17 cellular contexts compared by ENCODE assay signal in the genomic region with DNA sequence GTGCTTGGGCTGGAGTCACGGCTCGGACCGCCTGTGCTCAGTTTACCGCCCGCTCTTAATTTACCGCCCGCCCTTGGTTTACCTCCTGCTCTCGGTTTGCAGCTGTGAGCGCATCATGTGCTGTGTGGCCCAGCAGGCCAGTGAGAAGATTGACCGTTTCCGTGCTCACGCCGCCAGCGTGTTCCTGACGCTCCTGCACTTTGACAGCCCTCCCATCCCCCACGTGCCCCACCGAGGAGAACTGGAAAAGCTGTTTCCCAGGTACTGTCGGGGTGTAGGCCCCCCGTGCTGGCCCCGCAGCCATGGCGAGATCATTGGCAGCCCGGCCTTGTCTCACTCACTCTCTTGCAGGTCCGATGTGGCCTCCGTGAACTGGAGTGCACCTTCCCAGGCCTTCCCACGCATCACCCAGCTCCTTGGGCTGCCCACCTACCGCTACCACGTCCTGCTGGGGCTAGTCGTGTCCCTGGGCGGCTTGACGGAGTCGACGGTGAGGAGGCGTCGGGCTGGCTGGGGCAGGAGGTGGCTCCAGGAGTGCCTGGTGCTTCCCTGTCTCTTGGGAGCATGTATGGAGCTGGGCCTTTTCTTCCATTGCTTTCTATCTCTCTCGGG.
A peak's percentile ranks its signal among the peaks of the same experiment; 100 is the strongest.
DNase-seq lines count a peak whose midpoint lies in the region; ATAC-seq, FAIRE-seq and TF ChIP-seq lines count a peak whose summit lies in the region.
"Had no signal": no experiment of that assay in that cellular context is flagged by ENCODE, and none has a peak within 500 bp of the region (broad histone marks: within the 10 kb centered on the region; RNA-seq: fewer than 3 reads in every experiment).

No MANE protein-coding gene starts in this region.

- no peaks in the 10 kb centered on the region for H3K36me3 Mint-ChIP-seq in natural killer cell treated with Interleukin-12 subunit alpha and Interleukin-12 subunit beta and Interleukin-15 and Interleukin-18, amount 100 ng/mL, for 72 hours
- peaks cover 5% of the 10 kb centered on the region for H3K36me3 Mint-ChIP-seq in natural killer cell

- no peak overlapping the region for H3K27ac ChIP-seq in HepG2 (ENCODE audit: extremely low read length, insufficient read depth, low read length)
- H3K27ac ChIP-seq in ovary, result no peak overlapping the region
- H3K27ac ChIP-seq in esophagus squamous epithelium, result no peak overlapping the region
- H3K27ac ChIP-seq: RWPE1 had no signal

- H3K4me2 ChIP-seq in HepG2 (ENCODE audit: low read depth, low read length), result no peak overlapping the region

- 98% methylated on average over 35 of the region's 35 CpGs for WGBS in HepG2 (ENCODE audit: low lambda C conversion rate)
- 93 to 95% (median 94%) methylated on average over 35 of the region's 35 CpGs for WGBS in ovary, 3 donors
- 95 to 97% methylated on average over 20 to 21 of the region's 35 CpGs for WGBS in esophagus squamous epithelium, 2 donors

- H4K20me1 ChIP-seq in HepG2 (ENCODE audit: insufficient read depth, low read length), result no peaks in the 10 kb centered on the region

- no peaks in the 10 kb centered on the region for H3K9me3 Mint-ChIP-seq in natural killer cell treated with Interleukin-12 subunit alpha and Interleukin-12 subunit beta and Interleukin-15 and Interleukin-18, amount 100 ng/mL, for 72 hours
- no peaks in the 10 kb centered on the region for H3K9me3 Mint-ChIP-seq in natural killer cell
- H3K9me3 Mint-ChIP-seq: CD8-positive, alpha-beta memory T cell; HFFc6 had no signal

- TF ChIP-seq EP300 in HepG2 (IDR thresholded peaks at IDR 0.05; ENCODE audit: low read depth in 2 of 2, low read length in 2 of 2), result no peak
- TF ChIP-seq EP300 in HepG2 (CRISPR knock-in tag; IDR thresholded peaks at IDR 0.05; ENCODE audit: borderline replicate concordance), result no peak
- TF ChIP-seq EP300 in ovary (IDR thresholded peaks at IDR 0.05), result no peak

- TF ChIP-seq POLR2A in HepG2 (IDR thresholded peaks at IDR 0.05; ENCODE audit: insufficient read depth in 1 of 2, low read depth in 2 of 2, low read length in 2 of 2), result no peak
- TF ChIP-seq POLR2A in ovary (IDR thresholded peaks at IDR 0.05), result no peak
- no peak for TF ChIP-seq POLR2A in esophagus squamous epithelium (IDR thresholded peaks at IDR 0.05)

- BruUV-seq in HepG2 (replicated peaks; lab: Mats Ljungman, UMichigan), result no TSS peak

- H3K4me1 ChIP-seq in HepG2 (ENCODE audit: insufficient read depth, low read length) (no peaks in the 10 kb centered on the region; the same call in 1 of the 2 replicates), ovary (ENCODE audit: insufficient read depth) (peaks cover 5% of the 10 kb centered on the region), esophagus squamous epithelium (peaks cover 0 to 5% (median 0%) of the 10 kb centered on the region in 3 donors)

- no peaks in the 10 kb centered on the region for H3K27me3 Mint-ChIP-seq in natural killer cell treated with Interleukin-12 subunit alpha and Interleukin-12 subunit beta and Interleukin-15 and Interleukin-18, amount 100 ng/mL, for 72 hours
- no peaks in the 10 kb centered on the region for H3K27me3 Mint-ChIP-seq in natural killer cell (ENCODE audit: low read depth in 2 of 2)
- H3K27me3 Mint-ChIP-seq: CD8-positive, alpha-beta memory T cell had no signal

- no peak for TF ChIP-seq RAD21 in HepG2 (CRISPR knock-in tag; IDR thresholded peaks at IDR 0.05)

- no peak overlapping the region for H3K27ac Mint-ChIP-seq in natural killer cell treated with Interleukin-12 subunit alpha and Interleukin-12 subunit beta and Interleukin-15 and Interleukin-18, amount 100 ng/mL, for 72 hours
- H3K27ac Mint-ChIP-seq in natural killer cell, result no peak overlapping the region
- H3K27ac Mint-ChIP-seq: HFFc6 had no signal

- POLR2A ChIA-PET in HepG2 (lab: Yijun Ruan, JAX), result no interaction called here

- H2AFZ ChIP-seq in HepG2 (ENCODE audit: low read length), result no peak overlapping the region

- H3K79me2 ChIP-seq in HepG2 (ENCODE audit: insufficient read depth, low read length), result no peaks in the 10 kb centered on the region

- CTCF ChIA-PET in HepG2 (lab: Yijun Ruan, JAX; ENCODE audit: low intra/inter-chr PET ratio, low total read pairs), result no interaction called here

- intact Hi-C loops in natural killer cell (cut with micrococcal nuclease), result no loop called here
- intact Hi-C loops in HepG2 (cut with micrococcal nuclease; ENCODE audit: unreplicated experiment), result no loop called here
- intact Hi-C loops in ovary (cut with DNase I), result no loop called here
- intact Hi-C loops in esophagus squamous epithelium (cut with DNase I), result no loop called here

- no peak for ATAC-seq in natural killer cell treated with Interleukin-12 subunit alpha and Interleukin-12 subunit beta and Interleukin-15 and Interleukin-18, amount 100 ng/mL, for 72 hours
- ATAC-seq in natural killer cell, result no peak
- ATAC-seq in HepG2, result no peak
- no peak for ATAC-seq in GM19035 (IDR thresholded peaks at IDR 0.05; ENCODE audit: unreplicated experiment)
- ATAC-seq in HG02678 (IDR thresholded peaks at IDR 0.05; ENCODE audit: unreplicated experiment), result no peak

- DNase-seq in natural killer cell treated with Interleukin-12 subunit alpha and Interleukin-12 subunit beta and Interleukin-15 and Interleukin-18, amount 100 ng/mL, for 72 hours (ENCODE audit: low spot score), result peak; percentile 46
- DNase-seq in natural killer cell (no peak), HepG2 (ENCODE audit: low spot score) (no peak), ovary (peak in 3 of 5 donors; percentile 13 to 30 (median 17)), esophagus squamous epithelium (lab: John Stamatoyannopoulos, UW) (no peak)
- DNase-seq: DND-41; GDM1; HFFc6; KG1; NCI-H1105; NCI-H187; NCI-H69; NK-92 treated with Interleukin-12 subunit alpha and Interleukin-12 subunit beta, amount 100 ng/mL, for 24 hours had no signal

- TF ChIP-seq CTCF in natural killer cell (IDR thresholded peaks at IDR 0.05), result no peak
- TF ChIP-seq CTCF in HepG2 (CRISPR knock-in tag; IDR thresholded peaks at IDR 0.05), result no peak
- no peak for TF ChIP-seq CTCF in ovary (IDR thresholded peaks at IDR 0.05)
- TF ChIP-seq CTCF in esophagus squamous epithelium (IDR thresholded peaks at IDR 0.05), result no peak

- no peak overlapping the region for H3K4me3 ChIP-seq in HepG2 (replicated peaks in 1 of 3; ENCODE audit: insufficient read depth in 1 of 3, low read depth in 2 of 3, low read length in 3 of 3)
- no peak overlapping the region for H3K4me3 ChIP-seq in ovary
- no peak overlapping the region for H3K4me3 ChIP-seq in esophagus squamous epithelium

- peaks cover 0 to 4% of the 10 kb centered on the region in 2 donors for H3K4me1 Mint-ChIP-seq in natural killer cell treated with Interleukin-12 subunit alpha and Interleukin-12 subunit beta and Interleukin-15 and Interleukin-18, amount 100 ng/mL, for 72 hours (ENCODE audit: low read depth in 2 of 2)
- H3K4me1 Mint-ChIP-seq in natural killer cell, result peaks cover 0 to 4% of the 10 kb centered on the region in 2 donors

- no peak for FAIRE-seq in HepG2 (lab: Jason Lieb, UNC)

- in situ Hi-C loops in HepG2 (cut with HindIII; ENCODE audit: extremely low pct_ligation_motif_present, low pct_unique_long_range_greater_than_20kb), result loop anchor here (5.0 kb wide), 1 partner anchor 147 kb away; no protein-coding TSS in a partner anchor

- H3K27me3 ChIP-seq in HepG2 (ENCODE audit: control insufficient read depth in 1 of 2, insufficient read depth in 2 of 2, low read length in 2 of 2) (no peaks in the 10 kb centered on the region), ovary (no peaks in the 10 kb centered on the region), esophagus squamous epithelium (no peaks in the 10 kb centered on the region)

- H3K9ac ChIP-seq in HepG2 (ENCODE audit: insufficient read depth, low read depth, low read length), result no peak overlapping the region

- no peak overlapping the region for H3K4me3 Mint-ChIP-seq in natural killer cell treated with Interleukin-12 subunit alpha and Interleukin-12 subunit beta and Interleukin-15 and Interleukin-18, amount 100 ng/mL, for 72 hours
- H3K4me3 Mint-ChIP-seq in natural killer cell, result no peak overlapping the region
- H3K4me3 Mint-ChIP-seq: HFFc6 had no signal

- H3K9me3 ChIP-seq in HepG2 (ENCODE audit: low read length) (no peaks in the 10 kb centered on the region), ovary (no peaks in the 10 kb centered on the region), esophagus squamous epithelium (no peaks in the 10 kb centered on the region)

- peaks cover 36 to 72% of the 10 kb centered on the region in 2 experiments for H3K36me3 ChIP-seq in HepG2 (replicated peaks in 1 of 2; ENCODE audit: control insufficient read depth in 1 of 2, insufficient read depth in 2 of 2, low read length in 2 of 2)
- H3K36me3 ChIP-seq in ovary, result no peaks in the 10 kb centered on the region
- peaks cover 36 to 100% (median 37%) of the 10 kb centered on the region in 3 donors for H3K36me3 ChIP-seq in esophagus squamous epithelium

TF ChIP-seq in HepG2, 621 proteins besides CTCF, POLR2A, EP300 and RAD21:
- TF ChIP-seq JDP2 (CRISPR knock-in tag; IDR thresholded peaks at IDR 0.05; ENCODE audit: borderline replicate concordance) (no peak), HNRNPLL (IDR thresholded peaks at IDR 0.05; ENCODE audit: low read depth, low read length, poor library complexity, severe bottlenecking) (peak; percentile 13)

Comparison
In these comparisons a context has a peak if more than half of its experiments do, and no peak if none do; other contexts are left out.
1. DNase-seq: peak in natural killer cell treated with Interleukin-12 subunit alpha and Interleukin-12 subunit beta and Interleukin-15 and Interleukin-18, amount 100 ng/mL, for 72 hours (single experiment) and ovary (3 of 5); none in natural killer cell (single experiment), HepG2 (single experiment) and esophagus squamous epithelium (single experiment).